ENCODE assay signal across 1 cellular context in the genomic region with DNA sequence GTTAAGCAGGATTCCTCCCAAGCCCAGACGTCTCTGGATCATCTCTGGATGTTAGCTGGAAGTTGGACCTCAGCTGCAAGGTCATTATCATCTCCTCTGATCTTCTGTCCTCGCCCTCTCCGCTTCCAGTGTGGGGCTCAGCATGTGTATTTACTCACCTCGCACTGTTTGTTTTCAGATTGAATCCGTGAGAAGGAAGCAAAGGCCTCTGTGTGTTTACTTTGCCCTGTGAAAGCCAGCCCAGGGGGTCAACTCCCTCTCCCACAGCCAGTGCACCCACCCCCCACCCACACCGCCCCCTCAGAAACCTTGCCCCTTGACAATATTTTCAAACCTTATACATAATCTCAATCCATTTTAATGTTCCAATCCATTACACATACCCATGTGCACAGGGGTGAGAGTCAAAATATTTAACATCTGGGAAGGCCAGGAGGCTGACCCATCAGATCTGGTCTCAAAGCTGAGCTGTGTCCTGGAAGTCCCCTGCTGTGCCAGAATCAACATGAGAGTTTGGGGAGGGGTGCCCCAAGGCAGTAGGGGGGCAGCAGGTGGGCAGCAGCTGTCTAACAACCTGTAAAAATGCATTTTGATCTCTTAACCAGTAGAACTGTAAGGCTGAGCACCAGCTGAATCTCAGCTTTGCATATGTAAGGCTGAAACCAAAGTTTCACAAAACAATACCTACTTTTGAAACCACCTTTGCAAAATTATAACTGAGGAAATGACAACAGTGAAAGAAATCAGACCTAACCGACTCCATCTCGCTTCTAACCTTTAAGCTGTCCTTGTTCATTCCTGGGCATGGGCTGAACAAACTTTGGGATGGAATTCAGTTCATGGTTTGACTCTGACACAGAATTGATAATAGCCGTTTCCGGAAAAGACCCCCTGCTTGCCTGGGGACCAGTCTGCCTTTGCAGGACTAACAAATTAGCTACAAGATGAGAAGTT.
TF ChIP-seq lines count a peak whose summit lies in the region.

No MANE protein-coding gene starts in this region.

TF ChIP-seq in GM23338, 12 proteins besides CTCF, POLR2A, EP300 and RAD21 (continued from another document):
- TF ChIP-seq, protein P1, sequence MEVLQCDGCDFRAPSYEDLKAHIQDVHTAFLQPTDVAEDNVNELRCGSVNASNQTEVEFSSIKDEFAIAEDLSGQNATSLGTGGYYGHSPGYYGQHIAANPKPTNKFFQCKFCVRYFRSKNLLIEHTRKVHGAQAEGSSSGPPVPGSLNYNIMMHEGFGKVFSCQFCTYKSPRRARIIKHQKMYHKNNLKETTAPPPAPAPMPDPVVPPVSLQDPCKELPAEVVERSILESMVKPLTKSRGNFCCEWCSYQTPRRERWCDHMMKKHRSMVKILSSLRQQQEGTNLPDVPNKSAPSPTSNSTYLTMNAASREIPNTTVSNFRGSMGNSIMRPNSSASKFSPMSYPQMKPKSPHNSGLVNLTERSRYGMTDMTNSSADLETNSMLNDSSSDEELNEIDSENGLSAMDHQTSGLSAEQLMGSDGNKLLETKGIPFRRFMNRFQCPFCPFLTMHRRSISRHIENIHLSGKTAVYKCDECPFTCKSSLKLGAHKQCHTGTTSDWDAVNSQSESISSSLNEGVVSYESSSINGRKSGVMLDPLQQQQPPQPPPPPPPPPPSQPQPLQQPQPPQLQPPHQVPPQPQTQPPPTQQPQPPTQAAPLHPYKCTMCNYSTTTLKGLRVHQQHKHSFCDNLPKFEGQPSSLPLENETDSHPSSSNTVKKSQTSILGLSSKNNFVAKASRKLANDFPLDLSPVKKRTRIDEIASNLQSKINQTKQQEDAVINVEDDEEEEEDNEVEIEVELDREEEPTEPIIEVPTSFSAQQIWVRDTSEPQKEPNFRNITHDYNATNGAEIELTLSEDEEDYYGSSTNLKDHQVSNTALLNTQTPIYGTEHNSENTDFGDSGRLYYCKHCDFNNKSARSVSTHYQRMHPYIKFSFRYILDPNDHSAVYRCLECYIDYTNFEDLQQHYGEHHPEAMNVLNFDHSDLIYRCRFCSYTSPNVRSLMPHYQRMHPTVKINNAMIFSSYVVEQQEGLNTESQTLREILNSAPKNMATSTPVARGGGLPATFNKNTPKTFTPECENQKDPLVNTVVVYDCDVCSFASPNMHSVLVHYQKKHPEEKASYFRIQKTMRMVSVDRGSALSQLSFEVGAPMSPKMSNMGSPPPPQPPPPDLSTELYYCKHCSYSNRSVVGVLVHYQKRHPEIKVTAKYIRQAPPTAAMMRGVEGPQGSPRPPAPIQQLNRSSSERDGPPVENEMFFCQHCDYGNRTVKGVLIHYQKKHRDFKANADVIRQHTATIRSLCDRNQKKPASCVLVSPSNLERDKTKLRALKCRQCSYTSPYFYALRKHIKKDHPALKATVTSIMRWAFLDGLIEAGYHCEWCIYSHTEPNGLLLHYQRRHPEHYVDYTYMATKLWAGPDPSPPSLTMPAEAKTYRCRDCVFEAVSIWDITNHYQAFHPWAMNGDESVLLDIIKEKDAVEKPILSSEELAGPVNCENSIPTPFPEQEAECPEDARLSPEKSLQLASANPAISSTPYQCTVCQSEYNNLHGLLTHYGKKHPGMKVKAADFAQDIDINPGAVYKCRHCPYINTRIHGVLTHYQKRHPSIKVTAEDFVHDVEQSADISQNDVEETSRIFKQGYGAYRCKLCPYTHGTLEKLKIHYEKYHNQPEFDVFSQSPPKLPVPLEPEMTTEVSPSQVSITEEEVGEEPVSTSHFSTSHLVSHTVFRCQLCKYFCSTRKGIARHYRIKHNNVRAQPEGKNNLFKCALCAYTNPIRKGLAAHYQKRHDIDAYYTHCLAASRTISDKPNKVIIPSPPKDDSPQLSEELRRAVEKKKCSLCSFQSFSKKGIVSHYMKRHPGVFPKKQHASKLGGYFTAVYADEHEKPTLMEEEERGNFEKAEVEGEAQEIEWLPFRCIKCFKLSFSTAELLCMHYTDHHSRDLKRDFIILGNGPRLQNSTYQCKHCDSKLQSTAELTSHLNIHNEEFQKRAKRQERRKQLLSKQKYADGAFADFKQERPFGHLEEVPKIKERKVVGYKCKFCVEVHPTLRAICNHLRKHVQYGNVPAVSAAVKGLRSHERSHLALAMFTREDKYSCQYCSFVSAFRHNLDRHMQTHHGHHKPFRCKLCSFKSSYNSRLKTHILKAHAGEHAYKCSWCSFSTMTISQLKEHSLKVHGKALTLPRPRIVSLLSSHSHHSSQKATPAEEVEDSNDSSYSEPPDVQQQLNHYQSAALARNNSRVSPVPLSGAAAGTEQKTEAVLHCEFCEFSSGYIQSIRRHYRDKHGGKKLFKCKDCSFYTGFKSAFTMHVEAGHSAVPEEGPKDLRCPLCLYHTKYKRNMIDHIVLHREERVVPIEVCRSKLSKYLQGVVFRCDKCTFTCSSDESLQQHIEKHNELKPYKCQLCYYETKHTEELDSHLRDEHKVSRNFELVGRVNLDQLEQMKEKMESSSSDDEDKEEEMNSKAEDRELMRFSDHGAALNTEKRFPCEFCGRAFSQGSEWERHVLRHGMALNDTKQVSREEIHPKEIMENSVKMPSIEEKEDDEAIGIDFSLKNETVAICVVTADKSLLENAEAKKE (CRISPR knock-in tag; IDR thresholded peaks at IDR 0.05), result peak; percentile 91
- no peak for TF ChIP-seq CREB1 (CRISPR knock-in tag; IDR thresholded peaks at IDR 0.05; ENCODE audit: low read depth)
- no peak for TF ChIP-seq POLR2AphosphoS5 (IDR thresholded peaks at IDR 0.05; ENCODE audit: low read depth)
- no peak for TF ChIP-seq EZH2phosphoT487 (IDR thresholded peaks at IDR 0.05; ENCODE audit: unreplicated experiment)
- TF ChIP-seq NANOG (IDR thresholded peaks at IDR 0.05; ENCODE audit: borderline replicate concordance), result peak; percentile 32; the same call in 1 of the 2 replicates
- TF ChIP-seq, protein P2, sequence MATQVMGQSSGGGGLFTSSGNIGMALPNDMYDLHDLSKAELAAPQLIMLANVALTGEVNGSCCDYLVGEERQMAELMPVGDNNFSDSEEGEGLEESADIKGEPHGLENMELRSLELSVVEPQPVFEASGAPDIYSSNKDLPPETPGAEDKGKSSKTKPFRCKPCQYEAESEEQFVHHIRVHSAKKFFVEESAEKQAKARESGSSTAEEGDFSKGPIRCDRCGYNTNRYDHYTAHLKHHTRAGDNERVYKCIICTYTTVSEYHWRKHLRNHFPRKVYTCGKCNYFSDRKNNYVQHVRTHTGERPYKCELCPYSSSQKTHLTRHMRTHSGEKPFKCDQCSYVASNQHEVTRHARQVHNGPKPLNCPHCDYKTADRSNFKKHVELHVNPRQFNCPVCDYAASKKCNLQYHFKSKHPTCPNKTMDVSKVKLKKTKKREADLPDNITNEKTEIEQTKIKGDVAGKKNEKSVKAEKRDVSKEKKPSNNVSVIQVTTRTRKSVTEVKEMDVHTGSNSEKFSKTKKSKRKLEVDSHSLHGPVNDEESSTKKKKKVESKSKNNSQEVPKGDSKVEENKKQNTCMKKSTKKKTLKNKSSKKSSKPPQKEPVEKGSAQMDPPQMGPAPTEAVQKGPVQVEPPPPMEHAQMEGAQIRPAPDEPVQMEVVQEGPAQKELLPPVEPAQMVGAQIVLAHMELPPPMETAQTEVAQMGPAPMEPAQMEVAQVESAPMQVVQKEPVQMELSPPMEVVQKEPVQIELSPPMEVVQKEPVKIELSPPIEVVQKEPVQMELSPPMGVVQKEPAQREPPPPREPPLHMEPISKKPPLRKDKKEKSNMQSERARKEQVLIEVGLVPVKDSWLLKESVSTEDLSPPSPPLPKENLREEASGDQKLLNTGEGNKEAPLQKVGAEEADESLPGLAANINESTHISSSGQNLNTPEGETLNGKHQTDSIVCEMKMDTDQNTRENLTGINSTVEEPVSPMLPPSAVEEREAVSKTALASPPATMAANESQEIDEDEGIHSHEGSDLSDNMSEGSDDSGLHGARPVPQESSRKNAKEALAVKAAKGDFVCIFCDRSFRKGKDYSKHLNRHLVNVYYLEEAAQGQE (IDR thresholded peaks at IDR 0.05; ENCODE audit: unreplicated experiment), result no peak
- no peak for TF ChIP-seq JUNB (IDR thresholded peaks at IDR 0.05; ENCODE audit: unreplicated experiment)
- TF ChIP-seq STAT1 (IDR thresholded peaks at IDR 0.05; ENCODE audit: unreplicated experiment), result no peak
